In the genomic region with DNA sequence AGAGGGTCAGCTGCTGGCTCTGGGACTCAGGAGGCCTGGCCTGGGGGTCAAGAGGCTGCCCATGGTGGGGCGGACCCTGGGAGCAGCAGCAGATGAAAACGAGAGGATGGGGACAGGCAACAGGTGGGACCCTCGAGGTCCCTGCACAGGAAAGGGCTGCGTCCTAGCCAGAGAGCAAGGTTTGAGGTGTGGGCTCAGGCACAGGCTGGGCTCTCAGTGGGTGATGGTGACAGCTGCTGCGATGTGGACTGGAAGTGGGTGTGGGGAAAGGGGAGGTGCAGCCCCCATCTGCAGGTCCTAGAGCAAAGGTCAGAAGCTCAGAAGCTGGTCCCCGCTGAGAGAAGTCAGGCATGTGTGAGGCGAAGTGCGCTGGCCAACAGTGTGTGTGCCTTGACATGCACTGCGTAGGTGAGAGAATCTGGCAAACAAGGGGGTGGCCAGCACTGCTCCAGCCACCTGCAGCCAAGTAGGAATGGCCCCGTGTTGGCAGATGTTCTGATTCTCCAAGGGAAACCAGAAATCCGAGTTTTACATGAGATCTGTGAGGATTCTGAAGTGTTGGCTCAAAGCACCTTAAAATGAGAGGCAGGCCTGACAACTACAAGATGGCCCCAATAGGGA, we compare ENCODE assay signal across 17 cellular contexts.
A peak's percentile ranks its signal among the peaks of the same experiment; 100 is the strongest.
DNase-seq lines count a peak whose midpoint lies in the region; ATAC-seq and TF ChIP-seq lines count a peak whose summit lies in the region.
"Had no signal": no experiment of that assay in that cellular context is flagged by ENCODE, and none has a peak within 500 bp of the region (broad histone marks: within the 10 kb centered on the region; RNA-seq: fewer than 3 reads in every experiment).

No MANE protein-coding gene starts in this region.

- H3K9ac ChIP-seq in BLaER1 = no peak overlapping the region

- no peaks in the 10 kb centered on the region for H3K36me3 Mint-ChIP-seq in stimulated activated effector memory CD8-positive, alpha-beta T cell treated with anti-CD3 and anti-CD28 coated beads, Interleukin-12 subunit alpha, Interleukin-12 subunit beta, amount 100 ng/mL, for 72 hours
- H3K36me3 Mint-ChIP-seq: CD4-positive, alpha-beta memory T cell had no signal

- DNase-seq in mesenteric fat pad (ENCODE audit: low spot score) = peak; percentile 74
- DNase-seq in retina = peak; percentile 24
- DNase-seq in stimulated activated naive CD4-positive, alpha-beta T cell (lab: John Stamatoyannopoulos, UW) = no peak
- DNase-seq in stimulated activated effector memory CD8-positive, alpha-beta T cell treated with anti-CD3 and anti-CD28 coated beads, Interleukin-12 subunit alpha, Interleukin-12 subunit beta, amount 100 ng/mL, for 72 hours (ENCODE audit: low spot score in 2 of 2) = no peak
- DNase-seq in activated naive CD4-positive, alpha-beta T cell (lab: John Stamatoyannopoulos, UW) = no peak
- DNase-seq in stimulated activated CD4-positive, alpha-beta T cell treated with anti-CD3 and anti-CD28 coated beads, Interleukin-4, amount 100 ng/mL, for 1 hour = no peak
- DNase-seq: ACHN; CD4-positive, alpha-beta memory T cell; DMS153; DMS79 treated with DMSO at 0.1 percent for 48 hours; EL; IMR-90 had no signal

- POLR2A ChIA-PET in HEK293 (lab: Yijun Ruan, JAX) = no interaction called here

- no peak overlapping the region for H3K27ac Mint-ChIP-seq in stimulated activated effector memory CD8-positive, alpha-beta T cell treated with anti-CD3 and anti-CD28 coated beads, Interleukin-12 subunit alpha, Interleukin-12 subunit beta, amount 100 ng/mL, for 72 hours
- H3K27ac Mint-ChIP-seq: GM23338 had no signal

- H4K20me1 ChIP-seq in BLaER1 = no peaks in the 10 kb centered on the region

- TF ChIP-seq CTCF in HEK293 (tag by site-specific recombination; IDR thresholded peaks at IDR 0.05) = no peak

- no peaks in the 10 kb centered on the region for H3K9me3 Mint-ChIP-seq in stimulated activated effector memory CD8-positive, alpha-beta T cell treated with anti-CD3 and anti-CD28 coated beads, Interleukin-12 subunit alpha, Interleukin-12 subunit beta, amount 100 ng/mL, for 72 hours
- H3K9me3 Mint-ChIP-seq: CD4-positive, alpha-beta memory T cell had no signal

- CTCF ChIA-PET in HEK293 (lab: Yijun Ruan, JAX) = no interaction called here

- H3K27ac ChIP-seq in BLaER1 (peak overlapping the region; percentile 5; the same call in 1 of the 2 replicates), HEK293 (ENCODE audit: extremely low read depth, low read depth, low read length) (no peak overlapping the region)
- H3K27ac ChIP-seq: C4-2B had no signal

- ATAC-seq in stimulated activated effector memory CD8-positive, alpha-beta T cell treated with anti-CD3 and anti-CD28 coated beads, Interleukin-12 subunit alpha, Interleukin-12 subunit beta, amount 100 ng/mL, for 72 hours = no peak
- ATAC-seq: GM23338 had no signal

- H3K4me3 Mint-ChIP-seq in stimulated activated effector memory CD8-positive, alpha-beta T cell treated with anti-CD3 and anti-CD28 coated beads, Interleukin-12 subunit alpha, Interleukin-12 subunit beta, amount 100 ng/mL, for 72 hours = no peak overlapping the region
- H3K4me3 Mint-ChIP-seq: CD4-positive, alpha-beta memory T cell; GM23338 had no signal

- H3K36me3 ChIP-seq in BLaER1 (no peaks in the 10 kb centered on the region), HEK293 (ENCODE audit: control insufficient read depth in 2 of 2, insufficient read depth in 1 of 2, low read length in 2 of 2) (no peaks in the 10 kb centered on the region)
- H3K36me3 ChIP-seq: HAP-1 had no signal

- H3K4me1 ChIP-seq in BLaER1 = peaks cover 56% of the 10 kb centered on the region
- H3K4me1 ChIP-seq in HEK293 (ENCODE audit: control insufficient read depth, insufficient read depth, low read length) = no peaks in the 10 kb centered on the region
- H3K4me1 ChIP-seq: HAP-1 had no signal

- no peaks in the 10 kb centered on the region for H3K4me1 Mint-ChIP-seq in stimulated activated effector memory CD8-positive, alpha-beta T cell treated with anti-CD3 and anti-CD28 coated beads, Interleukin-12 subunit alpha, Interleukin-12 subunit beta, amount 100 ng/mL, for 72 hours
- H3K4me1 Mint-ChIP-seq: CD4-positive, alpha-beta memory T cell; GM23338 had no signal

- H3K4me2 ChIP-seq in BLaER1 = peak overlapping the region; percentile 42
- H3K4me2 ChIP-seq: GM23338 had no signal

- H3K27me3 ChIP-seq in BLaER1 = no peaks in the 10 kb centered on the region

- H3K9me3 ChIP-seq in BLaER1 (peaks cover 39% of the 10 kb centered on the region), HEK293 (ENCODE audit: control insufficient read depth, insufficient read depth, low read depth, low read length) (no peaks in the 10 kb centered on the region)
- H3K9me3 ChIP-seq: HAP-1 had no signal

- H3K4me3 ChIP-seq in BLaER1 (no peak overlapping the region), HEK293 (ENCODE audit: low read depth, low read length) (no peak overlapping the region)
- H3K4me3 ChIP-seq: GM23338, HAP-1 had no signal

TF ChIP-seq in HEK293, 187 proteins besides CTCF, POLR2A, EP300 and RAD21:
- peak; percentile 86 for TF ChIP-seq SCRT2 (tag by site-specific recombination; IDR thresholded peaks at IDR 0.05)
- no peak for TF ChIP-seq ZNF596 (tag by site-specific recombination; IDR thresholded peaks at IDR 0.05)
- no peak for TF ChIP-seq ZNF843 (tag by site-specific recombination; IDR thresholded peaks at IDR 0.05)
- peak; percentile 76 for TF ChIP-seq SCRT1 (tag by site-specific recombination; IDR thresholded peaks at IDR 0.05; ENCODE audit: borderline replicate concordance)
- no peak for TF ChIP-seq ZFP3 (tag by site-specific recombination; IDR thresholded peaks at IDR 0.05; ENCODE audit: low read depth)
- TF ChIP-seq MEIS1 (CRISPR knock-in tag; IDR thresholded peaks at IDR 0.05; ENCODE audit: borderline replicate concordance) = no peak
- TF ChIP-seq, protein P1, sequence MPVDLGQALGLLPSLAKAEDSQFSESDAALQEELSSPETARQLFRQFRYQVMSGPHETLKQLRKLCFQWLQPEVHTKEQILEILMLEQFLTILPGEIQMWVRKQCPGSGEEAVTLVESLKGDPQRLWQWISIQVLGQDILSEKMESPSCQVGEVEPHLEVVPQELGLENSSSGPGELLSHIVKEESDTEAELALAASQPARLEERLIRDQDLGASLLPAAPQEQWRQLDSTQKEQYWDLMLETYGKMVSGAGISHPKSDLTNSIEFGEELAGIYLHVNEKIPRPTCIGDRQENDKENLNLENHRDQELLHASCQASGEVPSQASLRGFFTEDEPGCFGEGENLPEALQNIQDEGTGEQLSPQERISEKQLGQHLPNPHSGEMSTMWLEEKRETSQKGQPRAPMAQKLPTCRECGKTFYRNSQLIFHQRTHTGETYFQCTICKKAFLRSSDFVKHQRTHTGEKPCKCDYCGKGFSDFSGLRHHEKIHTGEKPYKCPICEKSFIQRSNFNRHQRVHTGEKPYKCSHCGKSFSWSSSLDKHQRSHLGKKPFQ (tag by site-specific recombination; IDR thresholded peaks at IDR 0.05) = no peak

Comparison
In these comparisons a context has a peak if more than half of its experiments do, and no peak if none do; other contexts are left out.
1. DNase-seq: peak in mesenteric fat pad (single experiment) and retina (single experiment); none in stimulated activated naive CD4-positive, alpha-beta T cell (0 of 6), stimulated activated effector memory CD8-positive, alpha-beta T cell treated with anti-CD3 and anti-CD28 coated beads, Interleukin-12 subunit alpha, Interleukin-12 subunit beta, amount 100 ng/mL, for 72 hours (0 of 2), activated naive CD4-positive, alpha-beta T cell (0 of 4) and stimulated activated CD4-positive, alpha-beta T cell treated with anti-CD3 and anti-CD28 coated beads, Interleukin-4, amount 100 ng/mL, for 1 hour (single experiment).